In genomic region chr1:178724386-178724733, GRCh38 we compare ENCODE assay signal across 8 cellular contexts. TPM values are rescaled to one million over a fixed set of nuclear protein-coding genes. Genes with fewer than 3 reads are reported as not detected.
DNase-seq lines count a peak whose midpoint lies in the region; ATAC-seq, FAIRE-seq and TF ChIP-seq lines count a peak whose summit lies in the region.

No MANE protein-coding gene starts in this region.

- DNase-seq in GM19239 (ENCODE audit: insufficient read length, low spot score) (no peak), SJCRH30 (no peak), fibroblast of lung (ENCODE audit: low read depth in 2 of 2) (no peak), gastrocnemius medialis (no peak), NCI-H2081 treated with DMSO at 0.1 percent for 48 hours (lab: John Stamatoyannopoulos, UW) (no peak), NCI-H2081 (lab: John Stamatoyannopoulos, UW) (no peak), pons (ENCODE audit: low spot score) (no peak)

- H3K27me3 ChIP-seq in SJCRH30 (no peaks in the 10 kb centered on the region), fibroblast of lung (ENCODE audit: control insufficient read depth, insufficient read depth, low read length) (no peaks in the 10 kb centered on the region), gastrocnemius medialis (no peaks in the 10 kb centered on the region)

- ATAC-seq in gastrocnemius medialis (no peak), HG03342 (IDR thresholded peaks at IDR 0.05; ENCODE audit: unreplicated experiment) (no peak)

- H3K4me1 ChIP-seq in SJCRH30 = peaks cover 7% of the 10 kb centered on the region
- no peaks in the 10 kb centered on the region for H3K4me1 ChIP-seq in fibroblast of lung (ENCODE audit: control insufficient read depth, extremely low read depth, insufficient read depth, low read length)
- H3K4me1 ChIP-seq in gastrocnemius medialis = peaks cover 0 to 7% of the 10 kb centered on the region in 2 donors

- TF ChIP-seq CTCF in fibroblast of lung (conservative IDR thresholded peaks at IDR 0.05 in 1 of 2, IDR thresholded peaks at IDR 0.05 in 1 of 2; ENCODE audit: low read depth in 1 of 2, low read length in 2 of 2) (no peak), gastrocnemius medialis (IDR thresholded peaks at IDR 0.05 in 4 of 5, conservative IDR thresholded peaks at IDR 0.05 in 1 of 5) (no peak)

- no peaks in the 10 kb centered on the region for H3K36me3 ChIP-seq in SJCRH30
- no peaks in the 10 kb centered on the region for H3K36me3 ChIP-seq in fibroblast of lung (ENCODE audit: control insufficient read depth, insufficient read depth, low read length)
- H3K36me3 ChIP-seq in gastrocnemius medialis = no peaks in the 10 kb centered on the region

- in situ Hi-C loops in gastrocnemius medialis (cut with MboI; ENCODE audit: low sequenced_read_pairs in 4 of 4) = no loop called here

- H3K27ac ChIP-seq in SJCRH30 (peak overlapping the region; percentile 69), fibroblast of lung (ENCODE audit: insufficient read depth, low read length) (no peak overlapping the region), gastrocnemius medialis (peak overlapping the region in 2 of 4 donors; percentile 62 to 64)

- H3K4me3 ChIP-seq in SJCRH30 = peak overlapping the region; percentile 98
- H3K4me3 ChIP-seq in fibroblast of lung (replicated peaks in 1 of 4; ENCODE audit: control extremely low read depth in 1 of 4, insufficient read depth in 1 of 4, low read depth in 3 of 4, low read length in 4 of 4) = peak overlapping the region; percentile 47 to 80 (median 52)
- peak overlapping the region; percentile 68 to 95 (median 80) for H3K4me3 ChIP-seq in gastrocnemius medialis

- FAIRE-seq in GM19239 (lab: Jason Lieb, UNC) = peak; percentile 14

- H2AFZ ChIP-seq in fibroblast of lung (ENCODE audit: low read length) = no peak overlapping the region

- H3K79me2 ChIP-seq in fibroblast of lung (ENCODE audit: control insufficient read depth, insufficient read depth, low read length) = peaks cover 39% of the 10 kb centered on the region

- H4K20me1 ChIP-seq in fibroblast of lung (ENCODE audit: control insufficient read depth, extremely low read depth, insufficient read depth, low read length) = no peaks in the 10 kb centered on the region

- intact Hi-C loops in gastrocnemius medialis (cut with DNase I; ENCODE audit: low total_unique reads) = loop anchor here (10.0 kb wide), 1 partner anchor 180 kb away; no protein-coding TSS in a partner anchor

- H3K4me2 ChIP-seq in fibroblast of lung (ENCODE audit: extremely low read depth, insufficient read depth, low read length) = peak overlapping the region; percentile 60

- TF ChIP-seq POLR2A in gastrocnemius medialis (IDR thresholded peaks at IDR 0.05) = no peak

- no peaks in the 10 kb centered on the region for H3K9me3 ChIP-seq in SJCRH30 (replicated peaks)
- no peaks in the 10 kb centered on the region for H3K9me3 ChIP-seq in fibroblast of lung (ENCODE audit: control insufficient read depth, insufficient read depth, low read depth, low read length)
- H3K9me3 ChIP-seq in gastrocnemius medialis = no peaks in the 10 kb centered on the region

- H3K9ac ChIP-seq in fibroblast of lung (ENCODE audit: insufficient read depth, low read length) = no peak overlapping the region

RNA-seq across cellular contexts. Expression of gene RALGPS2, which starts 0.7 kb away (rescaled TPM):
- 34.9 and 41.5 TPM in 2 replicates for total RNA-seq in SJCRH30 (2014; rRNA removed; shearing (Covaris generic))
- total RNA-seq in fibroblast of lung = 59.6 and 69.7 TPM in 2 replicates
- 26.1 and 53.8 TPM in 2 replicates for polyA plus RNA-seq in fibroblast of lung
- 20.3 and 38.7 TPM in 2 replicates for polyA plus RNA-seq in fibroblast of lung (2012)
- polyA minus RNA-seq in fibroblast of lung (ENCODE audit: low replicate concordance) = 20.2 and 23.6 TPM in 2 replicates
- 1 to 10 TPM; 1.1 to 6.5 (median 2.5) TPM for total RNA-seq in gastrocnemius medialis
